1 cellular context compared by ENCODE assay signal in genomic region chr5:140605879-140606278, GRCh38.
TF ChIP-seq lines count a peak whose summit lies in the region.

No MANE protein-coding gene starts in this region.

TF ChIP-seq in HepG2, 621 proteins besides CTCF, POLR2A, EP300 and RAD21:
- TF ChIP-seq, protein P1, sequence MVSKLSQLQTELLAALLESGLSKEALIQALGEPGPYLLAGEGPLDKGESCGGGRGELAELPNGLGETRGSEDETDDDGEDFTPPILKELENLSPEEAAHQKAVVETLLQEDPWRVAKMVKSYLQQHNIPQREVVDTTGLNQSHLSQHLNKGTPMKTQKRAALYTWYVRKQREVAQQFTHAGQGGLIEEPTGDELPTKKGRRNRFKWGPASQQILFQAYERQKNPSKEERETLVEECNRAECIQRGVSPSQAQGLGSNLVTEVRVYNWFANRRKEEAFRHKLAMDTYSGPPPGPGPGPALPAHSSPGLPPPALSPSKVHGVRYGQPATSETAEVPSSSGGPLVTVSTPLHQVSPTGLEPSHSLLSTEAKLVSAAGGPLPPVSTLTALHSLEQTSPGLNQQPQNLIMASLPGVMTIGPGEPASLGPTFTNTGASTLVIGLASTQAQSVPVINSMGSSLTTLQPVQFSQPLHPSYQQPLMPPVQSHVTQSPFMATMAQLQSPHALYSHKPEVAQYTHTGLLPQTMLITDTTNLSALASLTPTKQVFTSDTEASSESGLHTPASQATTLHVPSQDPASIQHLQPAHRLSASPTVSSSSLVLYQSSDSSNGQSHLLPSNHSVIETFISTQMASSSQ (IDR thresholded peaks at IDR 0.05; ENCODE audit: low read depth): no peak
- TF ChIP-seq, protein P1 (CRISPR knock-in tag; IDR thresholded peaks at IDR 0.05; ENCODE audit: borderline replicate concordance): no peak
- TF ChIP-seq HNRNPK (IDR thresholded peaks at IDR 0.05; ENCODE audit: low read depth, low read length, poor library complexity, severe bottlenecking) (peak; percentile 79), KLF16 (CRISPR knock-in tag; IDR thresholded peaks at IDR 0.05) (no peak), ZNF12 (CRISPR knock-in tag; IDR thresholded peaks at IDR 0.05) (no peak)
